In genomic region chr10:46525177-46525823, GRCh38 we compare ENCODE assay signal across 10 cellular contexts. TPM values are rescaled to one million over a fixed set of nuclear protein-coding genes. Genes with fewer than 3 reads are reported as not detected.
DNase-seq lines count a peak whose midpoint lies in the region; ATAC-seq, FAIRE-seq and TF ChIP-seq lines count a peak whose summit lies in the region.
"Had no signal": no experiment of that assay in that cellular context is flagged by ENCODE, and none has a peak within 500 bp of the region (broad histone marks: within the 10 kb centered on the region; RNA-seq: fewer than 3 reads in every experiment).

No MANE protein-coding gene starts in this region.

- no peak for ATAC-seq in HG03521 (IDR thresholded peaks at IDR 0.05; ENCODE audit: unreplicated experiment)
- no peak for ATAC-seq in HG02981 (IDR thresholded peaks at IDR 0.05; ENCODE audit: unreplicated experiment)

- peak; percentile 73 for FAIRE-seq in RCC 7860 (lab: Jason Lieb, UNC)

- H3K27ac Mint-ChIP-seq in activated CD4-positive, alpha-beta T cell treated with anti-CD3 and anti-CD28 coated beads, Interleukin-2, amount 10 ng/mL, durations not matched to agents 7 days and 5 days, result no peak overlapping the region
- H3K27ac Mint-ChIP-seq in activated CD4-positive, alpha-beta T cell treated with anti-CD3 and anti-CD28 coated beads, Interleukin-2, amount 10 ng/mL, durations not matched to agents 24 days and 14 days, result no peak overlapping the region
- H3K27ac Mint-ChIP-seq: activated naive CD8-positive, alpha-beta T cell; CD4-positive, CD25-positive, alpha-beta regulatory T cell had no signal

- H3K27me3 Mint-ChIP-seq in activated CD4-positive, alpha-beta T cell treated with anti-CD3 and anti-CD28 coated beads, Interleukin-2, amount 10 ng/mL, durations not matched to agents 7 days and 5 days, result no peaks in the 10 kb centered on the region
- H3K27me3 Mint-ChIP-seq in activated CD4-positive, alpha-beta T cell treated with anti-CD3 and anti-CD28 coated beads, Interleukin-2, amount 10 ng/mL, durations not matched to agents 24 days and 14 days, result no peaks in the 10 kb centered on the region
- H3K27me3 Mint-ChIP-seq: activated naive CD8-positive, alpha-beta T cell; CD4-positive, CD25-positive, alpha-beta regulatory T cell had no signal

- H3K4me1 Mint-ChIP-seq in activated CD4-positive, alpha-beta T cell treated with anti-CD3 and anti-CD28 coated beads, Interleukin-2, amount 10 ng/mL, durations not matched to agents 7 days and 5 days, result no peaks in the 10 kb centered on the region
- H3K4me1 Mint-ChIP-seq in activated CD4-positive, alpha-beta T cell treated with anti-CD3 and anti-CD28 coated beads, Interleukin-2, amount 10 ng/mL, durations not matched to agents 24 days and 14 days, result no peaks in the 10 kb centered on the region
- H3K4me1 Mint-ChIP-seq: CD4-positive, CD25-positive, alpha-beta regulatory T cell had no signal

- no peak overlapping the region for H3K4me3 ChIP-seq in skeletal muscle cell (ENCODE audit: low read depth, low read length)

- CTCF ChIA-PET in activated CD4-positive, alpha-beta T cell treated with anti-CD3 and anti-CD28 coated beads, Interleukin-2, amount 10 ng/mL, durations not matched to agents 7 days and 5 days (lab: Charles Lee), result no interaction called here

- no peaks in the 10 kb centered on the region for H3K9me3 Mint-ChIP-seq in activated CD4-positive, alpha-beta T cell treated with anti-CD3 and anti-CD28 coated beads, Interleukin-2, amount 10 ng/mL, durations not matched to agents 7 days and 5 days
- no peaks in the 10 kb centered on the region for H3K9me3 Mint-ChIP-seq in activated CD4-positive, alpha-beta T cell treated with anti-CD3 and anti-CD28 coated beads, Interleukin-2, amount 10 ng/mL, durations not matched to agents 24 days and 14 days
- H3K9me3 Mint-ChIP-seq: CD4-positive, CD25-positive, alpha-beta regulatory T cell had no signal

- POLR2A ChIA-PET in activated CD4-positive, alpha-beta T cell treated with anti-CD3 and anti-CD28 coated beads, Interleukin-2, amount 10 ng/mL, durations not matched to agents 7 days and 5 days (lab: Charles Lee), result no interaction called here

- DNase-seq in activated CD4-positive, alpha-beta T cell treated with anti-CD3 and anti-CD28 coated beads, Interleukin-2, amount 10 ng/mL, durations not matched to agents 7 days and 5 days, result peak; percentile 27
- DNase-seq in activated CD4-positive, alpha-beta T cell treated with anti-CD3 and anti-CD28 coated beads, Interleukin-2, amount 10 ng/mL, durations not matched to agents 24 days and 14 days, result no peak
- peak; percentile 99 for DNase-seq in RCC 7860 (ENCODE audit: low spot score)
- peak; percentile 55 to 67 for DNase-seq in erythroblast (lab: John Stamatoyannopoulos, UW)
- DNase-seq in skeletal muscle cell (ENCODE audit: low read depth), result peak; percentile 60
- no peak for DNase-seq in C1 segment of cervical spinal cord (lab: John Stamatoyannopoulos, UW)

- intact Hi-C loops in activated CD4-positive, alpha-beta T cell treated with anti-CD3 and anti-CD28 coated beads, Interleukin-2, amount 10 ng/mL, durations not matched to agents 24 days and 14 days (cut with micrococcal nuclease), result no loop called here

- no peak overlapping the region for H3K4me3 Mint-ChIP-seq in activated CD4-positive, alpha-beta T cell treated with anti-CD3 and anti-CD28 coated beads, Interleukin-2, amount 10 ng/mL, durations not matched to agents 7 days and 5 days
- H3K4me3 Mint-ChIP-seq in activated CD4-positive, alpha-beta T cell treated with anti-CD3 and anti-CD28 coated beads, Interleukin-2, amount 10 ng/mL, durations not matched to agents 24 days and 14 days, result no peak overlapping the region
- H3K4me3 Mint-ChIP-seq: activated naive CD8-positive, alpha-beta T cell; CD4-positive, CD25-positive, alpha-beta regulatory T cell had no signal

- TF ChIP-seq POLR2A in erythroblast (IDR thresholded peaks at IDR 0.05; ENCODE audit: low read length), result no peak

- H3K36me3 Mint-ChIP-seq in activated CD4-positive, alpha-beta T cell treated with anti-CD3 and anti-CD28 coated beads, Interleukin-2, amount 10 ng/mL, durations not matched to agents 7 days and 5 days (ENCODE audit: low read depth), result no peaks in the 10 kb centered on the region
- H3K36me3 Mint-ChIP-seq in activated CD4-positive, alpha-beta T cell treated with anti-CD3 and anti-CD28 coated beads, Interleukin-2, amount 10 ng/mL, durations not matched to agents 24 days and 14 days (ENCODE audit: low read depth), result no peaks in the 10 kb centered on the region
- H3K36me3 Mint-ChIP-seq: activated naive CD8-positive, alpha-beta T cell; CD4-positive, CD25-positive, alpha-beta regulatory T cell had no signal

RNA-seq across cellular contexts. Expression of gene GPRIN2, which starts 31.2 kb away (rescaled TPM):
- total RNA-seq in activated CD4-positive, alpha-beta T cell treated with anti-CD3 and anti-CD28 coated beads, Interleukin-2, amount 10 ng/mL, durations not matched to agents 7 days and 5 days, result not detected
- total RNA-seq in activated CD4-positive, alpha-beta T cell treated with anti-CD3 and anti-CD28 coated beads, Interleukin-2, amount 10 ng/mL, durations not matched to agents 24 days and 14 days, result not detected in 2 replicates
- total RNA-seq: CD4-positive, CD25-positive, alpha-beta regulatory T cell had no signal

RNA-seq across cellular contexts. Expression of gene SYT15, which starts 53.6 kb away (rescaled TPM):
- 1 to 10 TPM in 1 of 2 experiments, under 1 TPM in 1; 0.79 to 1.2 TPM for total RNA-seq in activated CD4-positive, alpha-beta T cell treated with anti-CD3 and anti-CD28 coated beads, Interleukin-2, amount 10 ng/mL, durations not matched to agents 7 days and 5 days
- 1.3 and 1.8 TPM in 2 replicates for total RNA-seq in activated CD4-positive, alpha-beta T cell treated with anti-CD3 and anti-CD28 coated beads, Interleukin-2, amount 10 ng/mL, durations not matched to agents 24 days and 14 days

RNA-seq across cellular contexts. Expression of gene NPY4R, which starts 59.5 kb away (rescaled TPM):
- not detected for total RNA-seq in activated CD4-positive, alpha-beta T cell treated with anti-CD3 and anti-CD28 coated beads, Interleukin-2, amount 10 ng/mL, durations not matched to agents 7 days and 5 days
- not detected in 2 replicates for total RNA-seq in activated CD4-positive, alpha-beta T cell treated with anti-CD3 and anti-CD28 coated beads, Interleukin-2, amount 10 ng/mL, durations not matched to agents 24 days and 14 days
- total RNA-seq: CD4-positive, CD25-positive, alpha-beta regulatory T cell had no signal

Comparison
In these comparisons a context has a peak if more than half of its experiments do, and no peak if none do; other contexts are left out.
1. DNase-seq: peak in activated CD4-positive, alpha-beta T cell treated with anti-CD3 and anti-CD28 coated beads, Interleukin-2, amount 10 ng/mL, durations not matched to agents 7 days and 5 days (single experiment), RCC 7860 (single experiment), erythroblast (2 of 2) and skeletal muscle cell (single experiment); none in activated CD4-positive, alpha-beta T cell treated with anti-CD3 and anti-CD28 coated beads, Interleukin-2, amount 10 ng/mL, durations not matched to agents 24 days and 14 days (single experiment) and C1 segment of cervical spinal cord (0 of 14).